Comparison of ENCODE assay signal across 8 cellular contexts in the genomic region with DNA sequence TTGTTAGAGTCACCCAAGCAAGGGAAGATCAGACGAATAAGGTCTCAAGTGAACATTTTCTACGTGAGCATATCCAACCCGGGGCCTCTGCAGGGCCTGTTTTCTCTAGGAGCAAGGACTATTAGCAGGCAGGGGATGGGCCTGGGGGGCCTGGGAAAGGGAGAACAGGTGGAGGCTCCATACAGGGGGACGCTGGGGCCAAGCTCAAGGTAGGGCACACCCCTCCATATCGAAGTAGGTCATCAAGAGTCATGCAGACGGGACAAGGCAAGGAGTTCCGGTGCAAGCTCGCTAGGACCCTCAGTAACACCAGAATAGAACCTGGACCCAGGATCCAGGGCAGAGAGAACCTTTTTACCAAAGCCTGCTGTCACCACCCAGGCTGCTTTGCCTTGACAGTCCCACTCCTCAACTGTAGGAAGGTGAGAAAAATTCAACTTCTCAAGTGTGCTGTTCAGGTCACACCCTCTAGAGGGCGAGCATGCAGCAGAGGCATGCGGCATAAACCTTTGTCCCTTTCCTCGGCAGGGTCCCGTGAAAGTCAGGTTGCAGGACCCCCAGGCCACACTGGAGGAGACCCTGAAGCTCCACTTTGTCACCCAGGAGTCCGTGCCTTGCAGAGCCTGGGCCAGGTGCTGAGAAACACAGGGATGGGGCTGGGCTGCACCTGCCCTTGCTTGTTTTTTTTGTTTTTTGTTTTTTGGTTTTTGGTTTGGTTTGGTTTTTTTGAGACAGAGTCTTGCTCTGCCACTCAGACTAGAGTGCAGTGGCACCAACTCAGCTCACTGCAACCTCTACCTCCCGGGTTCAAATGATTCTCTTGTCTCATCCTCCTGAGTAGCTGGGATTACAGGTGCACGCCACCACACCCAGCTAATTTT. TPM values are rescaled to one million over a fixed set of nuclear protein-coding genes. Genes with fewer than 3 reads are reported as not detected.
DNase-seq lines count a peak whose midpoint lies in the region; ATAC-seq and TF ChIP-seq lines count a peak whose summit lies in the region.

No MANE protein-coding gene starts in this region.

- H4K20me1 ChIP-seq in OCI-LY1 (ENCODE audit: insufficient read depth, low read length) (no peaks in the 10 kb centered on the region), hepatocyte (ENCODE audit: insufficient read depth, poor library complexity, severe bottlenecking) (no peaks in the 10 kb centered on the region)

- H3K4me1 Mint-ChIP-seq in activated T-helper 1 cell treated with anti-CD3 and anti-CD28 coated beads, Interleukin-12 subunit alpha, Interleukin-12 subunit beta, Interleukin-2, Interleukin-4 antibody, amounts not matched to agents 30 ng/mL and 10 ng/mL and 1 ng/mL, durations not matched to agents 14 hours and 24 hours and 36 hours (ENCODE audit: low read depth) = peaks cover 18% of the 10 kb centered on the region

- H3K36me3 ChIP-seq in OCI-LY1 (ENCODE audit: insufficient read depth, low read length) = no peaks in the 10 kb centered on the region
- no peaks in the 10 kb centered on the region for H3K36me3 ChIP-seq in hepatocyte (replicated peaks; ENCODE audit: insufficient read depth, low read depth)

- H3K27me3 Mint-ChIP-seq in activated T-helper 1 cell treated with anti-CD3 and anti-CD28 coated beads, Interleukin-12 subunit alpha, Interleukin-12 subunit beta, Interleukin-2, Interleukin-4 antibody, amounts not matched to agents 30 ng/mL and 10 ng/mL and 1 ng/mL, durations not matched to agents 14 hours and 24 hours and 36 hours (ENCODE audit: insufficient read depth) = peaks cover 23% of the 10 kb centered on the region

- no peak for ATAC-seq in HG02852 (IDR thresholded peaks at IDR 0.05; ENCODE audit: unreplicated experiment)
- no peak for ATAC-seq in GM18517 (IDR thresholded peaks at IDR 0.05; ENCODE audit: unreplicated experiment)

- no peaks in the 10 kb centered on the region for H3F3A ChIP-seq in OCI-LY1 (ENCODE audit: insufficient read depth, low read length)

- H3K9ac ChIP-seq in OCI-LY1 (ENCODE audit: low read length) = no peak overlapping the region

- H3K27me3 ChIP-seq in OCI-LY1 (ENCODE audit: insufficient read depth, low read length) (no peaks in the 10 kb centered on the region; the same call in 1 of the 2 replicates), hepatocyte (no peaks in the 10 kb centered on the region)

- no peaks in the 10 kb centered on the region for H3K4me1 ChIP-seq in OCI-LY1 (ENCODE audit: insufficient read depth, low read length, severe bottlenecking)
- no peaks in the 10 kb centered on the region for H3K4me1 ChIP-seq in hepatocyte (ENCODE audit: insufficient read depth)

- no peak overlapping the region for H3K4me3 ChIP-seq in OCI-LY1 (ENCODE audit: low read depth, low read length, poor library complexity, severe bottlenecking)
- no peak overlapping the region for H3K4me3 ChIP-seq in hepatocyte

- no peaks in the 10 kb centered on the region for H3K36me3 Mint-ChIP-seq in activated T-helper 1 cell treated with anti-CD3 and anti-CD28 coated beads, Interleukin-12 subunit alpha, Interleukin-12 subunit beta, Interleukin-2, Interleukin-4 antibody, amounts not matched to agents 30 ng/mL and 10 ng/mL and 1 ng/mL, durations not matched to agents 14 hours and 24 hours and 36 hours (ENCODE audit: low read depth)

- no peak overlapping the region for H3K4me3 Mint-ChIP-seq in activated T-helper 1 cell treated with anti-CD3 and anti-CD28 coated beads, Interleukin-12 subunit alpha, Interleukin-12 subunit beta, Interleukin-2, Interleukin-4 antibody, amounts not matched to agents 30 ng/mL and 10 ng/mL and 1 ng/mL, durations not matched to agents 14 hours and 24 hours and 36 hours

- H3K9me3 ChIP-seq in OCI-LY1 (ENCODE audit: low read length) = no peaks in the 10 kb centered on the region
- H3K9me3 ChIP-seq in hepatocyte (ENCODE audit: low read depth) = no peaks in the 10 kb centered on the region

- H3K9me2 ChIP-seq in OCI-LY1 (ENCODE audit: low read depth, low read length) (no peaks in the 10 kb centered on the region), hepatocyte (replicated peaks; ENCODE audit: insufficient read depth) (no peaks in the 10 kb centered on the region)

- H3K4me2 ChIP-seq in OCI-LY1 (ENCODE audit: low read length) = no peak overlapping the region
- no peak overlapping the region for H3K4me2 ChIP-seq in hepatocyte

- H3K79me2 ChIP-seq in OCI-LY1 (ENCODE audit: insufficient read depth, low read length) = no peaks in the 10 kb centered on the region
- no peaks in the 10 kb centered on the region for H3K79me2 ChIP-seq in hepatocyte

- peak; percentile 86 for TF ChIP-seq CTCF in OCI-LY1 (IDR thresholded peaks at IDR 0.05; ENCODE audit: low read length)
- TF ChIP-seq CTCF in hepatocyte (IDR thresholded peaks at IDR 0.05; ENCODE audit: poor library complexity) = peak; percentile 67

- H3K27ac Mint-ChIP-seq in activated T-helper 1 cell treated with anti-CD3 and anti-CD28 coated beads, Interleukin-12 subunit alpha, Interleukin-12 subunit beta, Interleukin-2, Interleukin-4 antibody, amounts not matched to agents 30 ng/mL and 10 ng/mL and 1 ng/mL, durations not matched to agents 14 hours and 24 hours and 36 hours = no peak overlapping the region

- peaks cover 4% of the 10 kb centered on the region for H3K9me3 Mint-ChIP-seq in activated T-helper 1 cell treated with anti-CD3 and anti-CD28 coated beads, Interleukin-12 subunit alpha, Interleukin-12 subunit beta, Interleukin-2, Interleukin-4 antibody, amounts not matched to agents 30 ng/mL and 10 ng/mL and 1 ng/mL, durations not matched to agents 14 hours and 24 hours and 36 hours

- DNase-seq in NK-92 treated with Interleukin-12 subunit alpha and Interleukin-12 subunit beta, amount 100 ng/mL, for 24 hours (lab: John Stamatoyannopoulos, UW) = peak; percentile 35
- DNase-seq in NK-92 (lab: John Stamatoyannopoulos, UW; ENCODE audit: unreplicated experiment) = no peak
- peak; percentile 49 for DNase-seq in activated T-helper 1 cell treated with anti-CD3 and anti-CD28 coated beads, Interleukin-12 subunit alpha, Interleukin-12 subunit beta, Interleukin-2, Interleukin-4 antibody, amounts not matched to agents 30 ng/mL and 10 ng/mL and 1 ng/mL, durations not matched to agents 14 hours and 24 hours and 36 hours (ENCODE audit: low spot score)
- DNase-seq in hepatocyte (ENCODE audit: low spot score) = peak; percentile 65
- DNase-seq in stimulated activated CD4-positive, alpha-beta T cell treated with anti-CD3 and anti-CD28 coated beads, Interleukin-2, amount 100 ng/mL, for 4 hours (ENCODE audit: low read depth) = peak; percentile 47

- H3K27ac ChIP-seq in OCI-LY1 (ENCODE audit: low read depth, low read length, poor library complexity, severe bottlenecking) (no peak overlapping the region), hepatocyte (no peak overlapping the region)

- H2AFZ ChIP-seq in OCI-LY1 (ENCODE audit: low read length) (no peak overlapping the region), hepatocyte (no peak overlapping the region)

- WGBS in hepatocyte (ENCODE audit: low lambda C conversion rate, missing lambda C conversion rate) = 53% methylated on average over 14 of the region's 15 CpGs

- intact Hi-C loops in activated T-helper 1 cell treated with anti-CD3 and anti-CD28 coated beads, Interleukin-12 subunit alpha, Interleukin-12 subunit beta, Interleukin-2, Interleukin-4 antibody, amounts not matched to agents 30 ng/mL and 10 ng/mL and 1 ng/mL, durations not matched to agents 14 hours and 24 hours and 36 hours (cut with micrococcal nuclease) = loop anchor here (1.0 kb wide), 2 partner anchors 9 to 30 kb away; a partner anchor contains a TSS

RNA-seq across cellular contexts. Expression of a gene that starts 8.6 kb away (rescaled TPM):
- total RNA-seq in activated T-helper 1 cell treated with anti-CD3 and anti-CD28 coated beads, Interleukin-12 subunit alpha, Interleukin-12 subunit beta, Interleukin-2, Interleukin-4 antibody, amounts not matched to agents 30 ng/mL and 10 ng/mL and 1 ng/mL, durations not matched to agents 14 hours and 24 hours and 36 hours = 17.9 and 19.5 TPM in 2 replicates
- 2.2 TPM in 2 replicates for total RNA-seq in hepatocyte
- polyA plus RNA-seq in hepatocyte = 10.5 and 11.0 TPM in 2 replicates

RNA-seq across cellular contexts. Expression of a gene that starts 16.1 kb away (rescaled TPM):
- total RNA-seq in activated T-helper 1 cell treated with anti-CD3 and anti-CD28 coated beads, Interleukin-12 subunit alpha, Interleukin-12 subunit beta, Interleukin-2, Interleukin-4 antibody, amounts not matched to agents 30 ng/mL and 10 ng/mL and 1 ng/mL, durations not matched to agents 14 hours and 24 hours and 36 hours = not detected in 2 replicates
- total RNA-seq in hepatocyte = not detected in 2 replicates
- not detected in 2 replicates for polyA plus RNA-seq in hepatocyte

RNA-seq across cellular contexts. Expression of a gene that starts 40.5 kb away (rescaled TPM):
- total RNA-seq in activated T-helper 1 cell treated with anti-CD3 and anti-CD28 coated beads, Interleukin-12 subunit alpha, Interleukin-12 subunit beta, Interleukin-2, Interleukin-4 antibody, amounts not matched to agents 30 ng/mL and 10 ng/mL and 1 ng/mL, durations not matched to agents 14 hours and 24 hours and 36 hours = 71.5 and 73.2 TPM in 2 replicates
- 7.4 and 8.0 TPM in 2 replicates for total RNA-seq in hepatocyte
- polyA plus RNA-seq in hepatocyte = 36.8 and 56.7 TPM in 2 replicates

RNA-seq across cellular contexts. Expression of a gene that starts 47.4 kb away (rescaled TPM):
- total RNA-seq in activated T-helper 1 cell treated with anti-CD3 and anti-CD28 coated beads, Interleukin-12 subunit alpha, Interleukin-12 subunit beta, Interleukin-2, Interleukin-4 antibody, amounts not matched to agents 30 ng/mL and 10 ng/mL and 1 ng/mL, durations not matched to agents 14 hours and 24 hours and 36 hours = 23.6 and 26.9 TPM in 2 replicates
- 1.4 and 1.5 TPM in 2 replicates for total RNA-seq in hepatocyte
- polyA plus RNA-seq in hepatocyte = 1.4 and 1.5 TPM in 2 replicates
